ENCODE assay signal across 15 cellular contexts in the genomic region with DNA sequence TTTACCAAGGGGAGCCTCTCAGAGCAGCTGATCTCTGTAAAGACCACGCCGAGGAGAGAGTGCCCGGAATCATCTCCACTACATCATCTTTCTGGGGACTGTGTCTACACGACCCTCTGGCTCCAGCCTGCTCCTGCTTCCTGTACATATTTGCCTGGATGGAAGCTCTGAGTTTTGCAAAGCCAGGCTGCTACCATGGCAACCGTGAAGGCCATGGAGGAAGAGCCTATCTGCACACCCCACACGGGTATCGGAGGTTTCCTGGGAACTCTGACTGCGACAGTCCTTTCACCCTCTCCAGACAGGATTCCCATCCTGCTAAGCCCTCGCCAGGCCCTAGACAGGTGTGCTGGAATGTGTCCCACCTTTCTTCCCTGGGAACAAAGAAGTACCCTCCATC.
"Had no signal": no experiment of that assay in that cellular context is flagged by ENCODE, and none has a peak within 500 bp of the region (broad histone marks: within the 10 kb centered on the region; RNA-seq: fewer than 3 reads in every experiment).

No MANE protein-coding gene starts in this region.

- H3K27ac Mint-ChIP-seq: activated CD4-positive, alpha-beta memory T cell treated with anti-CD3 and anti-CD28 coated beads, Interleukin-2, amount 10 ng/mL, durations not matched to agents 7 days and 5 days; activated CD8-positive, alpha-beta memory T cell treated with anti-CD3 and anti-CD28 coated beads, Interleukin-2, amount 10 ng/mL, durations not matched to agents 7 days and 5 days; activated naive CD8-positive, alpha-beta T cell treated with anti-CD3 and anti-CD28 coated beads, Interleukin-2, amount 10 ng/mL, durations not matched to agents 7 days and 5 days; nephron; progenitor cell of endocrine pancreas; stimulated activated naive CD8-positive, alpha-beta T cell treated with anti-CD3 and anti-CD28 coated beads, Interleukin-15, Interleukin-2, amounts not matched to agents 100 ng/mL and 50 ng/mL, for 24 hours had no signal

- H3K27ac ChIP-seq: esophagus squamous epithelium, transverse colon had no signal

- H3K4me1 ChIP-seq: transverse colon had no signal

- H3K4me1 Mint-ChIP-seq: activated naive CD8-positive, alpha-beta T cell treated with anti-CD3 and anti-CD28 coated beads, Interleukin-2, amount 10 ng/mL, durations not matched to agents 7 days and 5 days; central memory CD8-positive, alpha-beta T cell; nephron had no signal

- H3K4me3 ChIP-seq: esophagus squamous epithelium, transverse colon had no signal

- H3K27me3 ChIP-seq: esophagus squamous epithelium, transverse colon had no signal

- H3K9me3 Mint-ChIP-seq: activated CD4-positive, alpha-beta memory T cell treated with anti-CD3 and anti-CD28 coated beads, Interleukin-2, amount 10 ng/mL, durations not matched to agents 7 days and 5 days; activated naive CD8-positive, alpha-beta T cell treated with anti-CD3 and anti-CD28 coated beads, Interleukin-2, amount 10 ng/mL, durations not matched to agents 7 days and 5 days; central memory CD8-positive, alpha-beta T cell; nephron; stimulated activated naive CD8-positive, alpha-beta T cell treated with anti-CD3 and anti-CD28 coated beads, Interleukin-15, Interleukin-2, amounts not matched to agents 100 ng/mL and 50 ng/mL, for 24 hours had no signal

- H3K9me3 ChIP-seq: esophagus squamous epithelium, transverse colon had no signal

- ATAC-seq: activated CD8-positive, alpha-beta memory T cell treated with anti-CD3 and anti-CD28 coated beads, Interleukin-2, amount 10 ng/mL, durations not matched to agents 7 days and 5 days; left cardiac atrium had no signal

- H3K27me3 Mint-ChIP-seq: activated CD4-positive, alpha-beta memory T cell treated with anti-CD3 and anti-CD28 coated beads, Interleukin-2, amount 10 ng/mL, durations not matched to agents 7 days and 5 days; activated CD8-positive, alpha-beta memory T cell treated with anti-CD3 and anti-CD28 coated beads, Interleukin-2, amount 10 ng/mL, durations not matched to agents 7 days and 5 days; activated naive CD8-positive, alpha-beta T cell treated with anti-CD3 and anti-CD28 coated beads, Interleukin-2, amount 10 ng/mL, durations not matched to agents 7 days and 5 days; central memory CD8-positive, alpha-beta T cell; progenitor cell of endocrine pancreas; stimulated activated naive CD8-positive, alpha-beta T cell treated with anti-CD3 and anti-CD28 coated beads, Interleukin-15, Interleukin-2, amounts not matched to agents 100 ng/mL and 50 ng/mL, for 24 hours had no signal

- DNase-seq: activated CD4-positive, alpha-beta memory T cell treated with anti-CD3 and anti-CD28 coated beads, Interleukin-2, amount 10 ng/mL, durations not matched to agents 7 days and 5 days; activated CD4-positive, alpha-beta T cell treated with anti-CD3 and anti-CD28 coated beads for 48 hours; activated CD4-positive, CD25-positive, alpha-beta regulatory T cell; activated CD8-positive, alpha-beta memory T cell treated with anti-CD3 and anti-CD28 coated beads, Interleukin-2, amount 10 ng/mL, durations not matched to agents 7 days and 5 days; activated naive CD8-positive, alpha-beta T cell treated with anti-CD3 and anti-CD28 coated beads, Interleukin-2, amount 10 ng/mL, durations not matched to agents 7 days and 5 days; effector memory CD4-positive, alpha-beta T cell; esophagus squamous epithelium; left cardiac atrium; T-helper 1 cell; T-helper 9 cell; transverse colon had no signal

- H3K4me3 Mint-ChIP-seq: activated CD4-positive, alpha-beta memory T cell treated with anti-CD3 and anti-CD28 coated beads, Interleukin-2, amount 10 ng/mL, durations not matched to agents 7 days and 5 days; activated CD8-positive, alpha-beta memory T cell treated with anti-CD3 and anti-CD28 coated beads, Interleukin-2, amount 10 ng/mL, durations not matched to agents 7 days and 5 days; activated naive CD8-positive, alpha-beta T cell treated with anti-CD3 and anti-CD28 coated beads, Interleukin-2, amount 10 ng/mL, durations not matched to agents 7 days and 5 days; central memory CD8-positive, alpha-beta T cell; nephron; stimulated activated naive CD8-positive, alpha-beta T cell treated with anti-CD3 and anti-CD28 coated beads, Interleukin-15, Interleukin-2, amounts not matched to agents 100 ng/mL and 50 ng/mL, for 24 hours had no signal
